Comparison of ENCODE assay signal across 16 cellular contexts in genomic region chr6:156250593-156250992, GRCh38.
A peak's percentile ranks its signal among the peaks of the same experiment; 100 is the strongest.
DNase-seq lines count a peak whose midpoint lies in the region; ATAC-seq, FAIRE-seq and TF ChIP-seq lines count a peak whose summit lies in the region.
"Had no signal": no experiment of that assay in that cellular context is flagged by ENCODE, and none has a peak within 500 bp of the region (broad histone marks: within the 10 kb centered on the region; RNA-seq: fewer than 3 reads in every experiment).

No MANE protein-coding gene starts in this region.

- H3K4me1 ChIP-seq in kidney (ENCODE audit: control insufficient read depth in 1 of 2, insufficient read depth in 1 of 2, low read depth in 1 of 2, low read length in 2 of 2), result no peaks in the 10 kb centered on the region

- no peaks in the 10 kb centered on the region for H3K36me3 ChIP-seq in kidney (ENCODE audit: control insufficient read depth in 1 of 2, insufficient read depth in 2 of 2, low read length in 2 of 2)
- H3K36me3 ChIP-seq: brain microvascular endothelial cell had no signal

- no peaks in the 10 kb centered on the region for H3K27me3 Mint-ChIP-seq in activated naive CD4-positive, alpha-beta T cell treated with anti-CD3 and anti-CD28 coated beads for 36 hours (ENCODE audit: low read depth)
- H3K27me3 Mint-ChIP-seq in activated naive CD4-positive, alpha-beta T cell treated with anti-CD3 and anti-CD28 coated beads, Interleukin-2, amount 10 ng/mL, durations not matched to agents 7 days and 5 days, result no peaks in the 10 kb centered on the region
- H3K27me3 Mint-ChIP-seq in activated T-cell treated with anti-CD3 and anti-CD28 coated beads, Interleukin-2, amount 50 U/mL, for 4 hours (ENCODE audit: low read depth), result no peaks in the 10 kb centered on the region
- H3K27me3 Mint-ChIP-seq: dendritic cell treated with granulocyte-macrophage colony-stimulating factor and Interleukin-4, amounts not matched to agents 40 ng/mL and 50 ng/mL, for 4 days; T-cell had no signal

- ATAC-seq in activated T-cell treated with anti-CD3 and anti-CD28 coated beads, Interleukin-2, amount 50 U/mL, for 4 hours, result peak; percentile 91 to 94
- no peak for ATAC-seq in HG03175 (IDR thresholded peaks at IDR 0.05; ENCODE audit: unreplicated experiment)
- ATAC-seq: naive thymus-derived CD8-positive, alpha-beta T cell; T-cell had no signal

- intact Hi-C loops in activated naive CD4-positive, alpha-beta T cell treated with anti-CD3 and anti-CD28 coated beads for 36 hours (cut with micrococcal nuclease), result loop anchor here (1.0 to 10.0 kb wide), 5 partner anchors 58 to 854 kb away; no protein-coding TSS in a partner anchor
- intact Hi-C loops in kidney (cut with DNase I), result no loop called here

- no peak for FAIRE-seq in kidney (lab: Jason Lieb, UNC)

- no peak overlapping the region for H3K9ac ChIP-seq in kidney (ENCODE audit: low read length in 2 of 2)

- no peak overlapping the region for H3K27ac ChIP-seq in kidney (ENCODE audit: low read depth in 2 of 2, low read length in 2 of 2)
- H3K27ac ChIP-seq: brain microvascular endothelial cell had no signal

- peaks cover 3% of the 10 kb centered on the region for H3K9me3 Mint-ChIP-seq in activated naive CD4-positive, alpha-beta T cell treated with anti-CD3 and anti-CD28 coated beads for 36 hours
- H3K9me3 Mint-ChIP-seq in activated naive CD4-positive, alpha-beta T cell treated with anti-CD3 and anti-CD28 coated beads, Interleukin-2, amount 10 ng/mL, durations not matched to agents 7 days and 5 days, result peaks cover 9% of the 10 kb centered on the region
- H3K9me3 Mint-ChIP-seq in activated T-cell treated with anti-CD3 and anti-CD28 coated beads, Interleukin-2, amount 50 U/mL, for 4 hours, result peaks cover 7% of the 10 kb centered on the region
- H3K9me3 Mint-ChIP-seq: dendritic cell treated with granulocyte-macrophage colony-stimulating factor and Interleukin-4, amounts not matched to agents 40 ng/mL and 50 ng/mL, for 4 days; T-cell had no signal

- no peaks in the 10 kb centered on the region for H3K9me3 ChIP-seq in kidney (ENCODE audit: control insufficient read depth in 1 of 2, low read length in 2 of 2)

- H3K27ac Mint-ChIP-seq in activated naive CD4-positive, alpha-beta T cell treated with anti-CD3 and anti-CD28 coated beads for 36 hours, result peak overlapping the region; percentile 74
- no peak overlapping the region for H3K27ac Mint-ChIP-seq in activated naive CD4-positive, alpha-beta T cell treated with anti-CD3 and anti-CD28 coated beads, Interleukin-2, amount 10 ng/mL, durations not matched to agents 7 days and 5 days
- H3K27ac Mint-ChIP-seq: dendritic cell treated with granulocyte-macrophage colony-stimulating factor and Interleukin-4, amounts not matched to agents 40 ng/mL and 50 ng/mL, for 4 days had no signal

- H3K36me3 Mint-ChIP-seq in activated naive CD4-positive, alpha-beta T cell treated with anti-CD3 and anti-CD28 coated beads for 36 hours (ENCODE audit: low read depth), result peaks cover 7% of the 10 kb centered on the region
- H3K36me3 Mint-ChIP-seq in activated naive CD4-positive, alpha-beta T cell treated with anti-CD3 and anti-CD28 coated beads, Interleukin-2, amount 10 ng/mL, durations not matched to agents 7 days and 5 days, result no peaks in the 10 kb centered on the region
- H3K36me3 Mint-ChIP-seq in activated T-cell treated with anti-CD3 and anti-CD28 coated beads, Interleukin-2, amount 50 U/mL, for 4 hours (ENCODE audit: insufficient read depth), result peaks cover 5% of the 10 kb centered on the region

- no peak overlapping the region for H3K4me3 Mint-ChIP-seq in activated naive CD4-positive, alpha-beta T cell treated with anti-CD3 and anti-CD28 coated beads for 36 hours
- H3K4me3 Mint-ChIP-seq in activated naive CD4-positive, alpha-beta T cell treated with anti-CD3 and anti-CD28 coated beads, Interleukin-2, amount 10 ng/mL, durations not matched to agents 7 days and 5 days, result no peak overlapping the region
- H3K4me3 Mint-ChIP-seq in activated T-cell treated with anti-CD3 and anti-CD28 coated beads, Interleukin-2, amount 50 U/mL, for 4 hours, result no peak overlapping the region
- H3K4me3 Mint-ChIP-seq: dendritic cell treated with granulocyte-macrophage colony-stimulating factor and Interleukin-4, amounts not matched to agents 40 ng/mL and 50 ng/mL, for 4 days; naive thymus-derived CD8-positive, alpha-beta T cell; T-cell had no signal

- no peak for TF ChIP-seq CTCF in kidney (IDR thresholded peaks at IDR 0.05; ENCODE audit: borderline replicate concordance, extremely low read depth, insufficient read depth)

- CTCF ChIA-PET in activated naive CD4-positive, alpha-beta T cell treated with anti-CD3 and anti-CD28 coated beads for 36 hours (lab: Charles Lee), result no interaction called here
- CTCF ChIA-PET in activated naive CD4-positive, alpha-beta T cell treated with anti-CD3 and anti-CD28 coated beads, Interleukin-2, amount 10 ng/mL, durations not matched to agents 7 days and 5 days (lab: Charles Lee), result no interaction called here

- DNase-seq in activated naive CD4-positive, alpha-beta T cell treated with anti-CD3 and anti-CD28 coated beads for 36 hours, result peak; percentile 72
- no peak for DNase-seq in activated naive CD4-positive, alpha-beta T cell treated with anti-CD3 and anti-CD28 coated beads, Interleukin-2, amount 10 ng/mL, durations not matched to agents 7 days and 5 days
- no peak for DNase-seq in activated T-cell treated with anti-CD3 and anti-CD28 coated beads, Interleukin-2, amount 50 U/mL, for 4 hours
- DNase-seq in stimulated activated CD4-positive, alpha-beta T cell treated with anti-CD3 and anti-CD28 coated beads, Interleukin-1b, Interleukin-23, amount 100 ng/mL, for 48 hours, result peak; percentile 53
- DNase-seq in CD1c-positive myeloid dendritic cell (ENCODE audit: extremely low spot score) (no peak), NCI-H1436 treated with DMSO at 0.1 percent for 48 hours (lab: John Stamatoyannopoulos, UW) (no peak), kidney (no peak)
- DNase-seq: activated effector memory CD4-positive, alpha-beta T cell treated with anti-CD3 and anti-CD28 coated beads, Interleukin-2, amount 50 U/mL, for 16 hours; brain microvascular endothelial cell; H7; naive thymus-derived CD8-positive, alpha-beta T cell; NCI-H2107; RPMI8226; T-cell had no signal

- peaks cover 29% of the 10 kb centered on the region for H3K4me1 Mint-ChIP-seq in activated naive CD4-positive, alpha-beta T cell treated with anti-CD3 and anti-CD28 coated beads for 36 hours (ENCODE audit: low read depth)
- peaks cover 11% of the 10 kb centered on the region for H3K4me1 Mint-ChIP-seq in activated naive CD4-positive, alpha-beta T cell treated with anti-CD3 and anti-CD28 coated beads, Interleukin-2, amount 10 ng/mL, durations not matched to agents 7 days and 5 days
- peaks cover 10% of the 10 kb centered on the region for H3K4me1 Mint-ChIP-seq in activated T-cell treated with anti-CD3 and anti-CD28 coated beads, Interleukin-2, amount 50 U/mL, for 4 hours (ENCODE audit: low read depth)

- H3K4me3 ChIP-seq in kidney (ENCODE audit: low read length in 2 of 2), result no peak overlapping the region

Comparison
In these comparisons a context has a peak if more than half of its experiments do, and no peak if none do; other contexts are left out.
1. DNase-seq: peak in activated naive CD4-positive, alpha-beta T cell treated with anti-CD3 and anti-CD28 coated beads for 36 hours (single experiment) and stimulated activated CD4-positive, alpha-beta T cell treated with anti-CD3 and anti-CD28 coated beads, Interleukin-1b, Interleukin-23, amount 100 ng/mL, for 48 hours (single experiment); none in activated naive CD4-positive, alpha-beta T cell treated with anti-CD3 and anti-CD28 coated beads, Interleukin-2, amount 10 ng/mL, durations not matched to agents 7 days and 5 days (single experiment), activated T-cell treated with anti-CD3 and anti-CD28 coated beads, Interleukin-2, amount 50 U/mL, for 4 hours (single experiment), CD1c-positive myeloid dendritic cell (single experiment), NCI-H1436 treated with DMSO at 0.1 percent for 48 hours (single experiment) and kidney (single experiment).